Comparison of ENCODE assay signal across 1 cellular context in genomic region chr1:161158316-161159016, GRCh38.
TF ChIP-seq lines count a peak whose summit lies in the region.

No MANE protein-coding gene starts in this region.

TF ChIP-seq in H1, 55 proteins besides CTCF, POLR2A, EP300 and RAD21:
- no peak for TF ChIP-seq PHF8 (conservative IDR thresholded peaks at IDR 0.05; ENCODE audit: low read depth, low read length)
- no peak for TF ChIP-seq HDAC2 (IDR thresholded peaks at IDR 0.05; ENCODE audit: borderline replicate concordance in 1 of 2, low read depth in 2 of 2, low read length in 2 of 2)
- no peak for TF ChIP-seq CBX8 (IDR thresholded peaks at IDR 0.05; ENCODE audit: borderline replicate concordance, low read depth, low read length)
- no peak for TF ChIP-seq CTBP2 (IDR thresholded peaks at IDR 0.05; ENCODE audit: borderline replicate concordance, insufficient read depth, insufficient read length, low read length)
- TF ChIP-seq TEAD4 (IDR thresholded peaks at IDR 0.05; ENCODE audit: low read depth, low read length) = no peak
- no peak for TF ChIP-seq CHD2 (IDR thresholded peaks at IDR 0.05; ENCODE audit: low read length)
- TF ChIP-seq KDM4A (IDR thresholded peaks at IDR 0.05; ENCODE audit: low read depth, low read length, severe bottlenecking) = no peak
- no peak for TF ChIP-seq YY1 (IDR thresholded peaks at IDR 0.05; ENCODE audit: low read depth, low read length)
- no peak for TF ChIP-seq NRF1 (IDR thresholded peaks at IDR 0.05; ENCODE audit: low read depth, low read length)
- no peak for TF ChIP-seq ATF2 (IDR thresholded peaks at IDR 0.05; ENCODE audit: low read length)
- TF ChIP-seq SAP30 (IDR thresholded peaks at IDR 0.05; ENCODE audit: insufficient read depth, insufficient replicate concordance, low read length) = no peak
- TF ChIP-seq RBBP5 (IDR thresholded peaks at IDR 0.05; ENCODE audit: borderline replicate concordance, low read depth, low read length) = no peak
- TF ChIP-seq TBP (IDR thresholded peaks at IDR 0.05; ENCODE audit: low read depth, low read length) = no peak
